ENCODE assay signal across 17 cellular contexts in genomic region chr5:107653685-107654084, GRCh38. TPM values are rescaled to one million over a fixed set of nuclear protein-coding genes. Genes with fewer than 3 reads are reported as not detected.
"Had no signal": no experiment of that assay in that cellular context is flagged by ENCODE, and none has a peak within 500 bp of the region (broad histone marks: within the 10 kb centered on the region; RNA-seq: fewer than 3 reads in every experiment).

No MANE protein-coding gene starts in this region.

- H3K4me1 ChIP-seq: right lobe of liver had no signal

- H3K4me1 Mint-ChIP-seq: activated CD4-positive, alpha-beta memory T cell treated with anti-CD3 and anti-CD28 coated beads, Interleukin-2, amount 10 ng/mL, durations not matched to agents 7 days and 5 days; central memory CD8-positive, alpha-beta T cell had no signal

- H3K27ac ChIP-seq: coronary artery, esophagus muscularis mucosa, right lobe of liver, suprapubic skin, WERI-Rb-1 had no signal

- DNase-seq: activated CD4-positive, alpha-beta memory T cell treated with anti-CD3 and anti-CD28 coated beads, Interleukin-2, amount 10 ng/mL, durations not matched to agents 7 days and 5 days; activated effector memory CD4-positive, alpha-beta T cell treated with Interleukin-2 at 50 U/mL for 16 hours; activated naive CD4-positive, alpha-beta T cell treated with anti-CD3 and anti-CD28 coated beads, Interleukin-2, amount 50 U/mL, for 16 hours; activated T-cell treated with anti-CD3 and anti-CD28 coated beads, Interleukin-2, amount 50 U/mL, for 4 hours; hippocampal formation; nephron progenitor cell; right lobe of liver; stimulated activated CD4-positive, alpha-beta T cell treated with anti-CD3 and anti-CD28 coated beads, Interleukin-4, amount 100 ng/mL, for 4 hours; stimulated activated CD8-positive, alpha-beta memory T cell treated with anti-CD3 and anti-CD28 coated beads, Interleukin-4, amount 100 ng/mL, for 48 hours; stimulated activated naive CD8-positive, alpha-beta T cell treated with anti-CD3 and anti-CD28 coated beads, Interleukin-15, Interleukin-2, amounts not matched to agents 100 U/mL and 50 U/mL, for 24 hours; trophoblast cell; WERI-Rb-1 had no signal

- ATAC-seq: activated T-cell treated with anti-CD3 and anti-CD28 coated beads, Interleukin-2, amount 50 U/mL, for 4 hours; right lobe of liver; stimulated activated naive CD8-positive, alpha-beta T cell treated with anti-CD3 and anti-CD28 coated beads, Interleukin-15, Interleukin-2, amounts not matched to agents 100 U/mL and 50 U/mL, for 24 hours had no signal

- H3K4me3 Mint-ChIP-seq: activated CD4-positive, alpha-beta memory T cell treated with anti-CD3 and anti-CD28 coated beads, Interleukin-2, amount 10 ng/mL, durations not matched to agents 7 days and 5 days; activated T-cell treated with anti-CD3 and anti-CD28 coated beads, Interleukin-2, amount 50 U/mL, for 4 hours; central memory CD8-positive, alpha-beta T cell; nephron progenitor cell had no signal

- H3K36me3 ChIP-seq: esophagus muscularis mucosa, right lobe of liver, suprapubic skin, WERI-Rb-1 had no signal

- H3K27ac Mint-ChIP-seq: activated CD4-positive, alpha-beta memory T cell treated with anti-CD3 and anti-CD28 coated beads, Interleukin-2, amount 10 ng/mL, durations not matched to agents 7 days and 5 days; nephron progenitor cell had no signal

- H3K27me3 ChIP-seq: esophagus muscularis mucosa, right lobe of liver, suprapubic skin had no signal

- H3K4me3 ChIP-seq: coronary artery, esophagus muscularis mucosa, right lobe of liver, smooth muscle cell, suprapubic skin had no signal

- H3K9me3 Mint-ChIP-seq: activated CD4-positive, alpha-beta memory T cell treated with anti-CD3 and anti-CD28 coated beads, Interleukin-2, amount 10 ng/mL, durations not matched to agents 7 days and 5 days; activated T-cell treated with anti-CD3 and anti-CD28 coated beads, Interleukin-2, amount 50 U/mL, for 4 hours; central memory CD8-positive, alpha-beta T cell; nephron progenitor cell had no signal

- H3K9me3 ChIP-seq: esophagus muscularis mucosa, right lobe of liver, suprapubic skin had no signal

RNA-seq across cellular contexts. Expression of gene EFNA5, which starts 17.1 kb away (rescaled TPM):
- total RNA-seq: activated CD4-positive, alpha-beta memory T cell treated with anti-CD3 and anti-CD28 coated beads, Interleukin-2, amount 10 ng/mL, durations not matched to agents 7 days and 5 days had no signal
